12 cellular contexts compared by ENCODE assay signal in the genomic region with DNA sequence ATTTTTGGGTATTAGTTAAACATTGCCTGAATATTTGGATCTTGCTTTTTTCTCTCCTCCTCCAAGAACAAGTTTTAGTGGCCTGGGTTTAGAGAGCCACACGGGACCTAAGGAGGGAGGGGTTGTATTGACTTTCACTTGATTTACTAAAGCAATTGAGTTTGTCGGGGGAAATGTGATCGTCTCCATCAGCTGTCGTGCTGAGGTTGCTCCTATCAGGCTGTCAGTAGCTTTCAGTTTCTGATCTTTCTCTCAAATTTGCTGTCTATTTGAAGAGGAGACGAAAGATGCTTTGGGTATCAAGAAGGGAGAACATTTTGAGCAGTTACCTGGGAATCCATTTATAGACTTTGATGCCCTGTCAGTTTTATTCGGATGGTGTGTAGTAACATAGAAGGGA.
DNase-seq lines count a peak whose midpoint lies in the region; ATAC-seq and TF ChIP-seq lines count a peak whose summit lies in the region.
"Had no signal": no experiment of that assay in that cellular context is flagged by ENCODE, and none has a peak within 500 bp of the region (broad histone marks: within the 10 kb centered on the region; RNA-seq: fewer than 3 reads in every experiment).

No MANE protein-coding gene starts in this region.

- peak in 1 of 3 donors; percentile 33 for DNase-seq in CD4-positive, CD25-positive, alpha-beta regulatory T cell
- DNase-seq in adipocyte (ENCODE audit: low read depth) (no peak), HK-2 (ENCODE audit: unreplicated experiment) (no peak), Calu3 (no peak), NCI-H82 treated with DMSO at 0.1 percent for 48 hours (lab: John Stamatoyannopoulos, UW; ENCODE audit: unreplicated experiment) (no peak), T-cell (no peak)
- DNase-seq: activated CD4-positive, alpha-beta T cell treated with anti-CD3 and anti-CD28 coated beads for 4 hours; NCI-H446 had no signal

- H3K27ac ChIP-seq in CD4-positive, CD25-positive, alpha-beta regulatory T cell (ENCODE audit: insufficient read depth, low read length, poor library complexity, severe bottlenecking): no peak overlapping the region
- H3K27ac ChIP-seq: BLaER1 had no signal

- no peak for ATAC-seq in CD4-positive, CD25-positive, alpha-beta regulatory T cell (ENCODE audit: low read depth in 2 of 2)
- ATAC-seq in GM19324 (IDR thresholded peaks at IDR 0.05; ENCODE audit: low FRiP score, unreplicated experiment) (peak; percentile 85), HG03039 (IDR thresholded peaks at IDR 0.05; ENCODE audit: unreplicated experiment) (peak; percentile 61), T-cell (replicated peaks in 1 of 4) (no peak)

- peak overlapping the region; percentile 63 for H3K9ac ChIP-seq in adipocyte (ENCODE audit: low read length)
- H3K9ac ChIP-seq: BLaER1 had no signal

- peaks cover 8 to 16% (median 11%) of the 10 kb centered on the region in 4 donors for H3K4me1 Mint-ChIP-seq in CD4-positive, CD25-positive, alpha-beta regulatory T cell
- H3K4me1 Mint-ChIP-seq in Calu3 (ENCODE audit: low read depth, unreplicated experiment) (no peaks in the 10 kb centered on the region), T-cell (peaks cover 0 to 8% (median 0%) of the 10 kb centered on the region in 3 donors)

- H3K27me3 Mint-ChIP-seq in CD4-positive, CD25-positive, alpha-beta regulatory T cell: peaks cover 12% of the 10 kb centered on the region
- no peaks in the 10 kb centered on the region for H3K27me3 Mint-ChIP-seq in Calu3 (ENCODE audit: unreplicated experiment)
- peaks cover 0 to 1% of the 10 kb centered on the region in 2 donors for H3K27me3 Mint-ChIP-seq in T-cell

- BruUV-seq in Calu3 (replicated peaks; lab: Mats Ljungman, UMichigan): no TSS peak

- CTCF ChIA-PET in Calu3 (lab: Charles Lee): no interaction called here
- CTCF ChIA-PET in T-cell (lab: Charles Lee): interaction anchor here (0.6 to 0.8 kb wide), 2 partner anchors 11 to 37 kb away, joined by 4 to 7 read pairs; no protein-coding TSS in a partner anchor

- peak overlapping the region; percentile 61 for H3K4me3 ChIP-seq in CD4-positive, CD25-positive, alpha-beta regulatory T cell (ENCODE audit: low read depth, low read length)
- H3K4me3 ChIP-seq in adipocyte (ENCODE audit: low read length): peak overlapping the region; percentile 78
- H3K4me3 ChIP-seq: BLaER1, lung had no signal

- peaks cover 3% of the 10 kb centered on the region for H3K4me1 ChIP-seq in CD4-positive, CD25-positive, alpha-beta regulatory T cell (ENCODE audit: control insufficient read depth, insufficient read depth, low read length, poor library complexity, severe bottlenecking)
- peaks cover 42% of the 10 kb centered on the region for H3K4me1 ChIP-seq in adipocyte (ENCODE audit: control insufficient read depth, insufficient read depth, low read length)

- peaks cover 0 to 2% (median 0%) of the 10 kb centered on the region in 7 donors for H3K9me3 Mint-ChIP-seq in CD4-positive, CD25-positive, alpha-beta regulatory T cell
- H3K9me3 Mint-ChIP-seq in Calu3 (ENCODE audit: low read depth, unreplicated experiment): no peaks in the 10 kb centered on the region
- no peaks in the 10 kb centered on the region for H3K9me3 Mint-ChIP-seq in T-cell

- H3K27me3 ChIP-seq in CD4-positive, CD25-positive, alpha-beta regulatory T cell (ENCODE audit: control insufficient read depth, insufficient read depth, low read length): peaks cover 2% of the 10 kb centered on the region
- no peaks in the 10 kb centered on the region for H3K27me3 ChIP-seq in adipocyte (replicated peaks; ENCODE audit: control insufficient read depth, insufficient read depth, low read length)
- H3K27me3 ChIP-seq: BLaER1 had no signal

- H3K4me3 Mint-ChIP-seq in CD4-positive, CD25-positive, alpha-beta regulatory T cell: peak overlapping the region; percentile 51 to 73 (median 60)
- no peak overlapping the region for H3K4me3 Mint-ChIP-seq in Calu3 (ENCODE audit: low read depth, unreplicated experiment)
- H3K4me3 Mint-ChIP-seq in T-cell: peak overlapping the region in 1 of 3 donors; percentile 54

- no peak for TF ChIP-seq CTCF in Calu3 (IDR thresholded peaks at IDR 0.05; ENCODE audit: unreplicated experiment)

- H3K36me3 ChIP-seq in CD4-positive, CD25-positive, alpha-beta regulatory T cell (ENCODE audit: control insufficient read depth, insufficient read depth, low read length): no peaks in the 10 kb centered on the region
- H3K36me3 ChIP-seq in adipocyte (ENCODE audit: control insufficient read depth, insufficient read depth, low read length, severe bottlenecking): no peaks in the 10 kb centered on the region
- H3K36me3 ChIP-seq: BLaER1 had no signal

- peak overlapping the region in 2 of 3 donors; percentile 27 to 39 for H3K27ac Mint-ChIP-seq in CD4-positive, CD25-positive, alpha-beta regulatory T cell
- no peak overlapping the region for H3K27ac Mint-ChIP-seq in Calu3 (ENCODE audit: unreplicated experiment)
- no peak overlapping the region for H3K27ac Mint-ChIP-seq in T-cell

- POLR2A ChIA-PET in T-cell (lab: Charles Lee): no interaction called here

- intact Hi-C loops in Calu3 (cut with micrococcal nuclease; ENCODE audit: unreplicated experiment): no loop called here

- H3K36me3 Mint-ChIP-seq in CD4-positive, CD25-positive, alpha-beta regulatory T cell: no peaks in the 10 kb centered on the region
- H3K36me3 Mint-ChIP-seq in Calu3 (ENCODE audit: insufficient read depth, unreplicated experiment) (no peaks in the 10 kb centered on the region), T-cell (no peaks in the 10 kb centered on the region)

- H3K9me3 ChIP-seq in CD4-positive, CD25-positive, alpha-beta regulatory T cell (ENCODE audit: control insufficient read depth in 2 of 2, low read length in 2 of 2): no peaks in the 10 kb centered on the region
- no peaks in the 10 kb centered on the region for H3K9me3 ChIP-seq in adipocyte (ENCODE audit: control insufficient read depth, low read length)
- H3K9me3 ChIP-seq: BLaER1 had no signal

Comparison
In these comparisons a context has a peak if more than half of its experiments do, and no peak if none do; other contexts are left out.
1. ATAC-seq: peak in GM19324 (single experiment) and HG03039 (single experiment); none in CD4-positive, CD25-positive, alpha-beta regulatory T cell (0 of 2) and T-cell (0 of 4).
2. H3K27ac Mint-ChIP-seq: peak in CD4-positive, CD25-positive, alpha-beta regulatory T cell (2 of 3); none in Calu3 (single experiment) and T-cell (0 of 2).